9 cellular contexts compared by ENCODE assay signal in genomic region chr17:40548491-40548981, GRCh38. TPM values are rescaled to one million over a fixed set of nuclear protein-coding genes. Genes with fewer than 3 reads are reported as not detected.
DNase-seq lines count a peak whose midpoint lies in the region; ATAC-seq and TF ChIP-seq lines count a peak whose summit lies in the region.
"Had no signal": no experiment of that assay in that cellular context is flagged by ENCODE, and none has a peak within 500 bp of the region (broad histone marks: within the 10 kb centered on the region; RNA-seq: fewer than 3 reads in every experiment).

No MANE protein-coding gene starts in this region.

- H3K4me3 Mint-ChIP-seq in H9 = no peak overlapping the region
- H3K4me3 Mint-ChIP-seq in activated B cell treated with CpG ODN at 0.5 μM for 24 hours = peak overlapping the region; percentile 8
- H3K4me3 Mint-ChIP-seq in glutamatergic neuron (ENCODE audit: unreplicated experiment) = no peak overlapping the region

- peaks cover under 1% of the 10 kb centered on the region for H3F3A ChIP-seq in smooth muscle cell (ENCODE audit: low read depth)

- H2BK120ac ChIP-seq in H9 (ENCODE audit: low read depth, low read length, poor library complexity, severe bottlenecking) = no peak overlapping the region

- H3K27me3 Mint-ChIP-seq in H9 (ENCODE audit: low read depth) (no peaks in the 10 kb centered on the region; the same call in 1 of the 2 replicates), activated B cell treated with CpG ODN at 0.5 μM for 24 hours (no peaks in the 10 kb centered on the region), glutamatergic neuron (ENCODE audit: unreplicated experiment) (peaks cover 5% of the 10 kb centered on the region)

- no peak overlapping the region for H4K5ac ChIP-seq in H9 (ENCODE audit: insufficient read length, low read depth, low read length)

- no peak overlapping the region for H2BK12ac ChIP-seq in H9 (ENCODE audit: insufficient read length, low read depth, low read length)

- no peaks in the 10 kb centered on the region for H3K79me2 ChIP-seq in H9 (ENCODE audit: insufficient read depth, low read length)
- H3K79me2 ChIP-seq in smooth muscle cell (ENCODE audit: low read depth) = no peaks in the 10 kb centered on the region

- H3K56ac ChIP-seq in H9 (ENCODE audit: insufficient read length, low read depth, low read length) = no peak overlapping the region

- H3K14ac ChIP-seq in H9 (ENCODE audit: insufficient read depth, low read length) = no peak overlapping the region

- H4K20me1 ChIP-seq in H9 (ENCODE audit: control insufficient read depth, insufficient read depth, insufficient read length) (no peaks in the 10 kb centered on the region), smooth muscle cell (ENCODE audit: low read depth) (no peaks in the 10 kb centered on the region)

- POLR2A ChIA-PET in activated B cell treated with CpG ODN at 0.5 μM for 24 hours (lab: Charles Lee) = interaction anchor here (0.6 to 40.7 kb wide), 14 partner anchors 1 to 1140 kb away, joined by 3 to 1885 read pairs (median 4); partner anchors contain the start of genes CCR7, EIF1 and SMARCE1

- no peak overlapping the region for H2BK5ac ChIP-seq in H9 (ENCODE audit: insufficient read length, low read length)

- no peak overlapping the region for H3K27ac ChIP-seq in H9 (ENCODE audit: insufficient read length, low read depth, low read length)
- H3K27ac ChIP-seq in smooth muscle cell (ENCODE audit: low read depth) = peak overlapping the region; percentile 89

- H3K36me3 Mint-ChIP-seq in H9 (ENCODE audit: insufficient read depth in 1 of 3, low read depth in 3 of 3) (no peaks in the 10 kb centered on the region), activated B cell treated with CpG ODN at 0.5 μM for 24 hours (ENCODE audit: low read depth) (peaks cover 30% of the 10 kb centered on the region), glutamatergic neuron (ENCODE audit: unreplicated experiment) (no peaks in the 10 kb centered on the region)

- no peak overlapping the region for H3K18ac ChIP-seq in H9 (ENCODE audit: insufficient read length, low read depth, low read length)

- no peak overlapping the region; a peak in 1 of 7 replicates for H3K27ac Mint-ChIP-seq in H9
- H3K27ac Mint-ChIP-seq in activated B cell treated with CpG ODN at 0.5 μM for 24 hours = peak overlapping the region; percentile 73
- H3K27ac Mint-ChIP-seq in glutamatergic neuron (ENCODE audit: unreplicated experiment) = peak overlapping the region; percentile 18

- H2AK5ac ChIP-seq in H9 (ENCODE audit: insufficient read length, low read length) = no peak overlapping the region

- H4K91ac ChIP-seq in H9 (ENCODE audit: insufficient read length, low read depth, low read length) = no peak overlapping the region

- no peak overlapping the region for H3K4me2 ChIP-seq in H9 (ENCODE audit: insufficient read depth, insufficient read length, low read length)
- H3K4me2 ChIP-seq in smooth muscle cell = no peak overlapping the region

- no peaks in the 10 kb centered on the region for H3K9me3 ChIP-seq in H9 (ENCODE audit: control insufficient read depth, low read depth, low read length)
- H3K9me3 ChIP-seq in smooth muscle cell (replicated peaks; ENCODE audit: low read depth) = no peaks in the 10 kb centered on the region

- H3K4me3 ChIP-seq in smooth muscle cell = no peak overlapping the region

- H3T11ph ChIP-seq in H9 (ENCODE audit: low read length) = no peak overlapping the region

- CTCF ChIA-PET in activated B cell treated with CpG ODN at 0.5 μM for 24 hours (lab: Charles Lee) = interaction anchor here (0.8 to 9.2 kb wide), 7 partner anchors 10 to 191 kb away, joined by 3 to 76 read pairs (median 13); no protein-coding TSS in a partner anchor

- H3K23ac ChIP-seq in H9 (ENCODE audit: insufficient read length, low read depth, low read length) = no peak overlapping the region

- H2AFZ ChIP-seq in H9 (ENCODE audit: low read length) (no peak overlapping the region), smooth muscle cell (ENCODE audit: low read depth) (no peak overlapping the region)

- no peaks in the 10 kb centered on the region for H3K36me3 ChIP-seq in smooth muscle cell (ENCODE audit: low read depth)

- H3K27me3 ChIP-seq in H9 (ENCODE audit: insufficient read depth, low read length) (no peaks in the 10 kb centered on the region), smooth muscle cell (ENCODE audit: low read depth) (no peaks in the 10 kb centered on the region)

- H3K4me1 Mint-ChIP-seq in H9 (peaks cover 10 to 24% of the 10 kb centered on the region in 2 experiments), activated B cell treated with CpG ODN at 0.5 μM for 24 hours (peaks cover 84% of the 10 kb centered on the region), glutamatergic neuron (ENCODE audit: low read depth, unreplicated experiment) (peaks cover 26% of the 10 kb centered on the region)

- H2BK20ac ChIP-seq in H9 (ENCODE audit: low read depth, low read length, poor library complexity, severe bottlenecking) = no peak overlapping the region

- ATAC-seq in activated B cell treated with CpG ODN at 0.5 μM for 24 hours (ENCODE audit: low read depth) (no peak), GM19395 (IDR thresholded peaks at IDR 0.05; ENCODE audit: unreplicated experiment) (no peak), HG02759 (IDR thresholded peaks at IDR 0.05; ENCODE audit: unreplicated experiment) (no peak)

- H3K79me1 ChIP-seq in H9 (ENCODE audit: insufficient read depth, low read depth, low read length, poor library complexity, severe bottlenecking) = no peaks in the 10 kb centered on the region

- peak; percentile 25 for DNase-seq in H9
- no peak for DNase-seq in activated B cell treated with CpG ODN at 0.5 μM for 24 hours
- DNase-seq in glutamatergic neuron = no peak
- no peak for DNase-seq in smooth muscle cell (lab: John Stamatoyannopoulos, UW; ENCODE audit: unreplicated experiment)
- no peak for DNase-seq in NCI-H1694 (lab: John Stamatoyannopoulos, UW)
- DNase-seq in HPDE6-E6E7 (ENCODE audit: extremely low spot score) = no peak

- peak overlapping the region; percentile 67 for H4K8ac ChIP-seq in H9 (replicated peaks; ENCODE audit: insufficient read length, low read depth, low read length)

- no peak overlapping the region for H3K4ac ChIP-seq in H9 (ENCODE audit: low read depth, low read length)

- no peak for TF ChIP-seq CTCF in H9 (conservative IDR thresholded peaks at IDR 0.05)
- TF ChIP-seq CTCF in activated B cell treated with CpG ODN at 0.5 μM for 24 hours (IDR thresholded peaks at IDR 0.05) = no peak
- TF ChIP-seq CTCF in glutamatergic neuron (IDR thresholded peaks at IDR 0.05; ENCODE audit: partially characterized antibody, unreplicated experiment) = no peak
- TF ChIP-seq CTCF in smooth muscle cell (IDR thresholded peaks at IDR 0.05; ENCODE audit: borderline replicate concordance, insufficient read depth, poor library complexity, severe bottlenecking) = no peak

- H2BK15ac ChIP-seq in H9 (ENCODE audit: low read depth, low read length) = no peak overlapping the region

- H3K4me1 ChIP-seq in H9 (ENCODE audit: insufficient read depth, low read length) = no peaks in the 10 kb centered on the region; the same call in 1 of the 2 replicates
- H3K4me1 ChIP-seq in smooth muscle cell (ENCODE audit: low read depth) = peaks cover 5% of the 10 kb centered on the region

- H3K9me3 Mint-ChIP-seq in H9 (peaks cover 0 to 3% of the 10 kb centered on the region in 2 experiments; a peak in 1 of 5 replicates), activated B cell treated with CpG ODN at 0.5 μM for 24 hours (no peaks in the 10 kb centered on the region), glutamatergic neuron (ENCODE audit: unreplicated experiment) (peaks cover 3% of the 10 kb centered on the region)

- intact Hi-C loops in activated B cell treated with CpG ODN at 0.5 μM for 24 hours (cut with micrococcal nuclease) = no loop called here

- WGBS in H9 (ENCODE audit: extremely low coverage, insufficient read length, low lambda C conversion rate) = no CpG with 5 or more reads among the region's 9 CpGs
- WGBS in smooth muscle cell (ENCODE audit: low lambda C conversion rate) = 92% methylated on average over 9 of the region's 9 CpGs

- no peaks in the 10 kb centered on the region for H3K23me2 ChIP-seq in H9 (ENCODE audit: insufficient read length, low read depth, low read length, poor library complexity, severe bottlenecking)

- H3K9ac ChIP-seq in H9 (ENCODE audit: extremely low read depth, insufficient read length, low read length) = no peak overlapping the region
- H3K9ac ChIP-seq in smooth muscle cell (ENCODE audit: low read depth) = no peak overlapping the region

RNA-seq across cellular contexts. Expression of gene CCR7, which starts 16.7 kb away (rescaled TPM):
- 0.31 TPM in 1 of 2 replicates, not detected in the other for total RNA-seq in H9 (2021)
- total RNA-seq in activated B cell treated with CpG ODN at 0.5 μM for 24 hours = 572 and 573 TPM in 2 replicates
- not detected for total RNA-seq in glutamatergic neuron (ENCODE audit: unreplicated experiment)
- total RNA-seq in smooth muscle cell = not detected in 2 replicates
- not detected in 2 replicates for polyA plus RNA-seq in smooth muscle cell
- total RNA-seq: M059J had no signal

RNA-seq across cellular contexts. Expression of gene TNS4, which starts 47.1 kb away (rescaled TPM):
- total RNA-seq in H9 (2021) (0.55 and 0.59 TPM in 2 replicates), activated B cell treated with CpG ODN at 0.5 μM for 24 hours (0.18 TPM in 1 of 2 replicates, not detected in the other), glutamatergic neuron (ENCODE audit: unreplicated experiment) (not detected), smooth muscle cell (0.63 and 1.2 TPM in 2 replicates)
- polyA plus RNA-seq in smooth muscle cell = 0.13 and 3.3 TPM in 2 replicates
- total RNA-seq: M059J had no signal

Comparison
In these comparisons a context has a peak if more than half of its experiments do, and no peak if none do; other contexts are left out.
1. H3K27ac Mint-ChIP-seq: peak in activated B cell treated with CpG ODN at 0.5 μM for 24 hours (single experiment) and glutamatergic neuron (single experiment); none in H9 (0 of 3).
2. RNA of gene CCR7, which starts 16.7 kb away (total RNA-seq): 572 to 573 TPM in activated B cell treated with CpG ODN at 0.5 μM for 24 hours; 0.31 TPM in H9, not detected in glutamatergic neuron (single experiment) and not detected in smooth muscle cell; every median in the first group is over 100 times any median in the second.